Comparison of ENCODE assay signal across 9 cellular contexts in the genomic region with DNA sequence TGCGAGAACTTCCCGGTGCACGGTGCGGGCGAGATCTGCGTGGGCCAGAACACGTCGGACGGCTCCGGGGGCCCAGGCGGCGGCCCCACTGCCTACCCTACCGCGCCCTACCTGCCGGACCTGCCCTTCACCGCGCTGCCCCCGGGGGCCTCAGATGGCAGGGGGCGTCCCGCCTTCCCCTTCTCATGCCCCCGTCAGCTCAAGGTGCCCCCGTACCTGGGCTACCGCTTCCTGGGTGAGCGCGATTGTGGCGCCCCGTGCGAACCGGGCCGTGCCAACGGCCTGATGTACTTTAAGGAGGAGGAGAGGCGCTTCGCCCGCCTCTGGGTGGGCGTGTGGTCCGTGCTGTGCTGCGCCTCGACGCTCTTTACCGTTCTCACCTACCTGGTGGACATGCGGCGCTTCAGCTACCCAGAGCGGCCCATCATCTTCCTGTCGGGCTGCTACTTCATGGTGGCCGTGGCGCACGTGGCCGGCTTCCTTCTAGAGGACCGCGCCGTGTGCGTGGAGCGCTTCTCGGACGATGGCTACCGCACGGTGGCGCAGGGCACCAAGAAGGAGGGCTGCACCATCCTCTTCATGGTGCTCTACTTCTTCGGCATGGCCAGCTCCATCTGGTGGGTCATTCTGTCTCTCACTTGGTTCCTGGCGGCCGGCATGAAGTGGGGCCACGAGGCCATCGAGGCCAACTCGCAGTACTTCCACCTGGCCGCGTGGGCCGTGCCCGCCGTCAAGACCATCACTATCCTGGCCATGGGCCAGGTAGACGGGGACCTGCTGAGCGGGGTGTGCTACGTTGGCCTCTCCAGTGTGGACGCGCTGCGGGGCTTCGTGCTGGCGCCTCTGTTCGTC. TPM values are rescaled to one million over a fixed set of nuclear protein-coding genes. Genes with fewer than 3 reads are reported as not detected.
DNase-seq lines count a peak whose midpoint lies in the region; ATAC-seq and TF ChIP-seq lines count a peak whose summit lies in the region.
"Had no signal": no experiment of that assay in that cellular context is flagged by ENCODE, and none has a peak within 500 bp of the region (broad histone marks: within the 10 kb centered on the region; RNA-seq: fewer than 3 reads in every experiment).

No MANE protein-coding gene starts in this region.

- H4K91ac ChIP-seq in mesenchymal stem cell (ENCODE audit: low read length) = peak overlapping the region; percentile 76

- H3K27me3 ChIP-seq in SJSA1 (replicated peaks) = no peaks in the 10 kb centered on the region
- peaks cover 0 to 5% of the 10 kb centered on the region in 2 donors for H3K27me3 ChIP-seq in duodenal mucosa (ENCODE audit: control insufficient read depth in 1 of 2, insufficient read depth in 2 of 2, low read length in 2 of 2)
- H3K27me3 ChIP-seq in mesenchymal stem cell (ENCODE audit: control insufficient read depth in 1 of 2, insufficient read depth in 1 of 2, low read length in 2 of 2) = peaks cover 0 to 27% of the 10 kb centered on the region in 2 experiments
- H3K27me3 ChIP-seq in tibial artery = no peaks in the 10 kb centered on the region

- H2AK5ac ChIP-seq in mesenchymal stem cell (ENCODE audit: low read length, severe bottlenecking) = no peak overlapping the region

- 11% methylated on average over 73 of the region's 78 CpGs for WGBS in mesenchymal stem cell

- H3K14ac ChIP-seq in mesenchymal stem cell (ENCODE audit: low read length in 2 of 2) = peak overlapping the region in 1 of 2 experiments; percentile 96

- peak overlapping the region; percentile 62 for H2BK15ac ChIP-seq in mesenchymal stem cell (ENCODE audit: low read depth, poor library complexity, severe bottlenecking)

- H3K36me3 ChIP-seq in SJSA1 (peaks cover 48% of the 10 kb centered on the region), duodenal mucosa (ENCODE audit: control insufficient read depth in 1 of 2, insufficient read depth in 2 of 2, low read length in 2 of 2) (no peaks in the 10 kb centered on the region), mesenchymal stem cell (ENCODE audit: control insufficient read depth in 1 of 2, insufficient read depth in 2 of 2, low read depth in 1 of 2, low read length in 2 of 2) (peaks cover 0 to 6% of the 10 kb centered on the region in 2 experiments), tibial artery (no peaks in the 10 kb centered on the region)

- H3K4me2 ChIP-seq in mesenchymal stem cell (ENCODE audit: low read length, poor library complexity, severe bottlenecking) = peak overlapping the region; percentile 96

- no peak for ATAC-seq in GM18873 (IDR thresholded peaks at IDR 0.05; ENCODE audit: low FRiP score, unreplicated experiment)

- H3K4me1 ChIP-seq in SJSA1 (replicated peaks) (peaks cover 67% of the 10 kb centered on the region), duodenal mucosa (ENCODE audit: control insufficient read depth in 1 of 2, insufficient read depth in 2 of 2, low read length in 2 of 2) (peaks cover 31 to 53% of the 10 kb centered on the region in 2 donors), mesenchymal stem cell (ENCODE audit: control insufficient read depth, insufficient read depth, low read depth, low read length) (peaks cover 30% of the 10 kb centered on the region), tibial artery (peaks cover 0 to 63% (median 38%) of the 10 kb centered on the region in 4 donors)

- peak; percentile 50 to 54 for TF ChIP-seq CTCF in tibial artery (IDR thresholded peaks at IDR 0.05)

- H3K4ac ChIP-seq in mesenchymal stem cell (ENCODE audit: low read depth in 1 of 2, low read length in 2 of 2) = peak overlapping the region; percentile 22 to 48

- H2AFZ ChIP-seq in mesenchymal stem cell (ENCODE audit: low read depth, low read length) = no peak overlapping the region

- no peak overlapping the region for H2BK120ac ChIP-seq in mesenchymal stem cell (ENCODE audit: low read depth, low read length)

- H3K4me3 ChIP-seq in SJSA1 (peak overlapping the region; percentile 93), duodenal mucosa (ENCODE audit: low read depth in 1 of 2, low read length in 2 of 2) (peak overlapping the region; percentile 75 to 86), mesenchymal stem cell (ENCODE audit: insufficient read depth in 1 of 2, low read depth in 1 of 2, low read length in 2 of 2) (peak overlapping the region; percentile 73 to 88), tibial artery (peak overlapping the region; percentile 81 to 96)

- H3K18ac ChIP-seq in mesenchymal stem cell (ENCODE audit: low read depth in 1 of 2, low read length in 2 of 2) = peak overlapping the region; percentile 79 to 90

- H3K9me3 ChIP-seq in SJSA1 (replicated peaks) (no peaks in the 10 kb centered on the region; the same call in 1 of the 2 replicates), duodenal mucosa (ENCODE audit: control insufficient read depth in 1 of 2, low read length in 2 of 2) (no peaks in the 10 kb centered on the region), mesenchymal stem cell (ENCODE audit: control insufficient read depth, low read length) (no peaks in the 10 kb centered on the region), tibial artery (no peaks in the 10 kb centered on the region)

- intact Hi-C loops in tibial artery (cut with DNase I; ENCODE audit: low total_unique reads) = loop anchor here (5.0 kb wide), 3 partner anchors 142 to 238 kb away; no protein-coding TSS in a partner anchor

- peak overlapping the region; percentile 73 for H4K8ac ChIP-seq in mesenchymal stem cell (ENCODE audit: low read length)

- peak overlapping the region in 1 of 2 experiments; percentile 92 for H3K23ac ChIP-seq in mesenchymal stem cell (ENCODE audit: low read length in 2 of 2)

- DNase-seq in ELF-1 (ENCODE audit: low read depth, low spot score) (peak; percentile 77), SJSA1 (ENCODE audit: low read depth in 1 of 2, low spot score in 2 of 2) (peak in 1 of 2 experiments; percentile 31), mesenchymal stem cell (peak; percentile 85), tibial artery (peak; percentile 71 to 85), 8988T (no peak), GDM1 (lab: John Stamatoyannopoulos, UW) (no peak)

- no peak overlapping the region for H2BK5ac ChIP-seq in mesenchymal stem cell (ENCODE audit: low read depth, low read length, poor library complexity, severe bottlenecking)

- H2BK12ac ChIP-seq in mesenchymal stem cell (ENCODE audit: low read length in 2 of 2) = peak overlapping the region in 1 of 2 experiments; percentile 82

- H3K27ac ChIP-seq in SJSA1 (no peak overlapping the region), duodenal mucosa (ENCODE audit: low read depth, low read length) (no peak overlapping the region), mesenchymal stem cell (ENCODE audit: low read length, poor library complexity, severe bottlenecking) (no peak overlapping the region), tibial artery (peak overlapping the region; percentile 99)

- H3K9ac ChIP-seq in duodenal mucosa (ENCODE audit: low read depth in 1 of 2, low read length in 2 of 2) (peak overlapping the region in 1 of 2 donors; percentile 72), mesenchymal stem cell (ENCODE audit: low read length) (peak overlapping the region; percentile 77)

- peaks cover 8% of the 10 kb centered on the region for H3K79me1 ChIP-seq in mesenchymal stem cell (replicated peaks; ENCODE audit: low read length, poor library complexity, severe bottlenecking)

RNA-seq across cellular contexts. Expression of a gene that starts 1.7 kb away (rescaled TPM):
- 77.8 and 90.7 TPM in 2 replicates for total RNA-seq in SJSA1 (2014; rRNA removed; shearing (Covaris generic))
- 25.4 TPM for polyA plus RNA-seq in mesenchymal stem cell (2013, experiment 1 of 2)
- 27.1 TPM for polyA plus RNA-seq in mesenchymal stem cell (2013, experiment 2 of 2)

RNA-seq across cellular contexts. Expression of a gene that starts 37.7 kb away (rescaled TPM):
- 0.03 TPM in 1 of 2 replicates, not detected in the other for total RNA-seq in SJSA1 (2014; rRNA removed; shearing (Covaris generic))
- polyA plus RNA-seq in mesenchymal stem cell (2013, experiment 1 of 2) = 0.07 TPM
- polyA plus RNA-seq in mesenchymal stem cell (2013, experiment 2 of 2) = 0.04 TPM
- total RNA-seq: mononuclear cell had no signal

Comparison
In these comparisons a context has a peak if more than half of its experiments do, and no peak if none do; other contexts are left out.
1. DNase-seq: peak in ELF-1 (single experiment), mesenchymal stem cell (single experiment) and tibial artery (2 of 2); none in 8988T (single experiment) and GDM1 (single experiment).
2. H3K27ac ChIP-seq: peak in tibial artery (2 of 2); none in SJSA1 (single experiment), duodenal mucosa (single experiment) and mesenchymal stem cell (single experiment).
3. Peak in every context shown above with its lines, with median percentiles within 50 percentile points of each other: H3K4me3 ChIP-seq.